Comparison of ENCODE assay signal across 1 cellular context in genomic region chr12:21502872-21503271, GRCh38.
TF ChIP-seq lines count a peak whose summit lies in the region.

No MANE protein-coding gene starts in this region.

TF ChIP-seq in K562, 482 proteins besides CTCF, POLR2A, EP300 and RAD21:
- TF ChIP-seq RBM22 (IDR thresholded peaks at IDR 0.05; ENCODE audit: low read depth, low read length, poor library complexity, severe bottlenecking) (no peak), HNRNPH1 (optimal IDR thresholded peaks at IDR 0.05; ENCODE audit: low read depth, low read length) (no peak), ZZZ3 (IDR thresholded peaks at IDR 0.05) (no peak), SMARCA4 (IDR thresholded peaks at IDR 0.05) (no peak), ZNF143 (CRISPR knock-in tag; IDR thresholded peaks at IDR 0.05) (no peak), SAFB2 (IDR thresholded peaks at IDR 0.05; ENCODE audit: borderline replicate concordance, low read depth, low read length, severe bottlenecking) (no peak), ESRRA (IDR thresholded peaks at IDR 0.05; ENCODE audit: borderline replicate concordance, low read depth) (no peak), GTF2F1 (IDR thresholded peaks at IDR 0.05; ENCODE audit: low read depth, low read length) (no peak), FOXK2 (conservative IDR thresholded peaks at IDR 0.05 in 1 of 2, IDR thresholded peaks at IDR 0.05 in 1 of 2; ENCODE audit: low read depth in 2 of 2) (no peak), MTA1 (IDR thresholded peaks at IDR 0.05; ENCODE audit: borderline replicate concordance) (no peak), ZNF589 (CRISPR knock-in tag; IDR thresholded peaks at IDR 0.05; ENCODE audit: low read depth) (no peak), SIRT6 (IDR thresholded peaks at IDR 0.05; ENCODE audit: low read depth, low read length) (no peak), UBTF (IDR thresholded peaks at IDR 0.05; ENCODE audit: borderline replicate concordance in 1 of 2, low read depth in 2 of 2, low read length in 2 of 2) (no peak)
- TF ChIP-seq, protein P1, sequence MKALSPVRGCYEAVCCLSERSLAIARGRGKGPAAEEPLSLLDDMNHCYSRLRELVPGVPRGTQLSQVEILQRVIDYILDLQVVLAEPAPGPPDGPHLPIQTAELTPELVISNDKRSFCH (CRISPR knock-in tag; IDR thresholded peaks at IDR 0.05) = no peak
- TF ChIP-seq, protein P1 (tag; IDR thresholded peaks at IDR 0.05) = no peak
- TF ChIP-seq, protein P2, sequence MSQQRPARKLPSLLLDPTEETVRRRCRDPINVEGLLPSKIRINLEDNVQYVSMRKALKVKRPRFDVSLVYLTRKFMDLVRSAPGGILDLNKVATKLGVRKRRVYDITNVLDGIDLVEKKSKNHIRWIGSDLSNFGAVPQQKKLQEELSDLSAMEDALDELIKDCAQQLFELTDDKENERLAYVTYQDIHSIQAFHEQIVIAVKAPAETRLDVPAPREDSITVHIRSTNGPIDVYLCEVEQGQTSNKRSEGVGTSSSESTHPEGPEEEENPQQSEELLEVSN (IDR thresholded peaks at IDR 0.05; ENCODE audit: borderline replicate concordance in 1 of 2, extremely low read depth in 1 of 2, insufficient read depth in 1 of 2, insufficient read length in 1 of 2, low read depth in 1 of 2, low read length in 1 of 2, poor library complexity in 1 of 2, severe bottlenecking in 1 of 2) = no peak
